21 cellular contexts compared by ENCODE assay signal in the genomic region with DNA sequence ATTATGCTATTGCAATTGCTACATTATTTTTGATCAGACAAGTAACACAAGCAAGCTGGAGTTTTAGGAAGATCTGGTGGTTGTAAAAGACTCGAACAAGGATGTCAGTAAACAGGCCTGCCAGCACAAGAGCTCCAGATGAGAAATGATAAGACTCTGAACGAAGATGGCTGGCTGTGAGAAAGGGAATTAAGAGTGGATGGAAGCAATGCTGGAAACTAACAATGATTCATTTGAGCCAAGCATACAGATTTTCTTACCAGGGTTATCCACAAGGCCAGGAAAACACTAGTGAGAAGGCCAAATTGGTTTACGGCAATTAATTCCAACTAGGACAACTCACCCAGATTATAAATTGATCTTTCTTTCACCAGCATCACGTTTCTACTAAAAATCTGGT. TPM values are rescaled to one million over a fixed set of nuclear protein-coding genes. Genes with fewer than 3 reads are reported as not detected.
DNase-seq lines count a peak whose midpoint lies in the region; ATAC-seq and TF ChIP-seq lines count a peak whose summit lies in the region.
"Had no signal": no experiment of that assay in that cellular context is flagged by ENCODE, and none has a peak within 500 bp of the region (broad histone marks: within the 10 kb centered on the region; RNA-seq: fewer than 3 reads in every experiment).

No MANE protein-coding gene starts in this region.

- no peaks in the 10 kb centered on the region for H3K27me3 Mint-ChIP-seq in osteocyte (ENCODE audit: unreplicated experiment)
- no peaks in the 10 kb centered on the region for H3K27me3 Mint-ChIP-seq in activated CD4-positive, alpha-beta memory T cell treated with anti-CD3 and anti-CD28 coated beads, Interleukin-2, amount 10 ng/mL, durations not matched to agents 7 days and 5 days
- H3K27me3 Mint-ChIP-seq: B cell; CD4-positive, alpha-beta memory T cell had no signal

- ATAC-seq in HG03342 (IDR thresholded peaks at IDR 0.05; ENCODE audit: unreplicated experiment), result no peak
- ATAC-seq: Panc1, Right ventricle myocardium inferior had no signal

- intact Hi-C loops in ascending aorta (cut with DNase I), result no loop called here

- DNase-seq in ELR (ENCODE audit: low read depth), result peak; percentile 61
- DNase-seq in SJSA1 (ENCODE audit: low read depth in 1 of 2, low spot score in 2 of 2), result no peak
- DNase-seq in choroid plexus epithelial cell (ENCODE audit: low read depth), result peak; percentile 53
- DNase-seq in osteocyte (ENCODE audit: extremely low spot score, unreplicated experiment), result no peak
- no peak for DNase-seq in NCI-H69 (lab: John Stamatoyannopoulos, UW)
- no peak for DNase-seq in activated CD4-positive, alpha-beta memory T cell treated with anti-CD3 and anti-CD28 coated beads, Interleukin-2, amount 10 ng/mL, durations not matched to agents 7 days and 5 days
- DNase-seq in ascending aorta (ENCODE audit: low spot score in 2 of 2), result no peak
- DNase-seq: ACHN; CD4-positive, alpha-beta memory T cell; DMS79 treated with DMSO at 0.1 percent for 48 hours; GOT3; MM.1S; NCI-H1105; NCI-H1694 treated with DMSO at 0.1 percent for 48 hours; NCI-H446 treated with DMSO at 0.1 percent for 48 hours; NCI-H774 had no signal

- peaks cover 3% of the 10 kb centered on the region; the same call in 1 of the 2 replicates for H3K36me3 ChIP-seq in SJSA1
- H3K36me3 ChIP-seq in ascending aorta, result no peaks in the 10 kb centered on the region

- no peaks in the 10 kb centered on the region for H3K9me3 ChIP-seq in SJSA1 (replicated peaks)
- H3K9me3 ChIP-seq in ascending aorta, result no peaks in the 10 kb centered on the region

- H3K27ac Mint-ChIP-seq in osteocyte (ENCODE audit: unreplicated experiment), result peak overlapping the region; percentile 40
- H3K27ac Mint-ChIP-seq in activated CD4-positive, alpha-beta memory T cell treated with anti-CD3 and anti-CD28 coated beads, Interleukin-2, amount 10 ng/mL, durations not matched to agents 7 days and 5 days, result no peak overlapping the region
- H3K27ac Mint-ChIP-seq: B cell had no signal

- H3K4me1 Mint-ChIP-seq in osteocyte (ENCODE audit: unreplicated experiment), result peaks cover 41% of the 10 kb centered on the region
- peaks cover 4% of the 10 kb centered on the region for H3K4me1 Mint-ChIP-seq in activated CD4-positive, alpha-beta memory T cell treated with anti-CD3 and anti-CD28 coated beads, Interleukin-2, amount 10 ng/mL, durations not matched to agents 7 days and 5 days

- H3K27ac ChIP-seq in SJSA1, result peak overlapping the region; percentile 53
- no peak overlapping the region for H3K27ac ChIP-seq in ascending aorta
- H3K27ac ChIP-seq: KMS-11 had no signal

- TF ChIP-seq CTCF in choroid plexus epithelial cell (conservative IDR thresholded peaks at IDR 0.05; ENCODE audit: low read depth, low read length) (no peak), osteocyte (IDR thresholded peaks at IDR 0.05) (no peak), ascending aorta (IDR thresholded peaks at IDR 0.05) (no peak)

- H3K4me3 Mint-ChIP-seq in osteocyte (ENCODE audit: unreplicated experiment), result no peak overlapping the region
- no peak overlapping the region for H3K4me3 Mint-ChIP-seq in activated CD4-positive, alpha-beta memory T cell treated with anti-CD3 and anti-CD28 coated beads, Interleukin-2, amount 10 ng/mL, durations not matched to agents 7 days and 5 days
- H3K4me3 Mint-ChIP-seq: B cell; CD4-positive, alpha-beta memory T cell had no signal

- peaks cover 2% of the 10 kb centered on the region for H3K36me3 Mint-ChIP-seq in osteocyte (ENCODE audit: unreplicated experiment)
- peaks cover 4% of the 10 kb centered on the region for H3K36me3 Mint-ChIP-seq in activated CD4-positive, alpha-beta memory T cell treated with anti-CD3 and anti-CD28 coated beads, Interleukin-2, amount 10 ng/mL, durations not matched to agents 7 days and 5 days (ENCODE audit: low read depth)

- POLR2A ChIA-PET in activated CD4-positive, alpha-beta memory T cell treated with anti-CD3 and anti-CD28 coated beads, Interleukin-2, amount 10 ng/mL, durations not matched to agents 7 days and 5 days (lab: Charles Lee), result no interaction called here

- peaks cover 6% of the 10 kb centered on the region for H3K9me3 Mint-ChIP-seq in osteocyte (ENCODE audit: unreplicated experiment)
- H3K9me3 Mint-ChIP-seq in activated CD4-positive, alpha-beta memory T cell treated with anti-CD3 and anti-CD28 coated beads, Interleukin-2, amount 10 ng/mL, durations not matched to agents 7 days and 5 days, result no peaks in the 10 kb centered on the region

- H3K27me3 ChIP-seq in SJSA1 (replicated peaks) (no peaks in the 10 kb centered on the region), ascending aorta (no peaks in the 10 kb centered on the region)

- H3K4me1 ChIP-seq in SJSA1 (replicated peaks) (peaks cover 35% of the 10 kb centered on the region), ascending aorta (peaks cover 0 to 5% of the 10 kb centered on the region in 2 donors)

- no peak overlapping the region for H3K4me3 ChIP-seq in SJSA1
- H3K4me3 ChIP-seq in choroid plexus epithelial cell (ENCODE audit: low read depth, low read length), result no peak overlapping the region
- H3K4me3 ChIP-seq in ascending aorta, result no peak overlapping the region

- CTCF ChIA-PET in activated CD4-positive, alpha-beta memory T cell treated with anti-CD3 and anti-CD28 coated beads, Interleukin-2, amount 10 ng/mL, durations not matched to agents 7 days and 5 days (lab: Charles Lee), result no interaction called here

RNA-seq across cellular contexts. Expression of a gene that starts 54.2 kb away (rescaled TPM):
- 19.6 and 26.0 TPM in 2 replicates for total RNA-seq in SJSA1 (2014; rRNA removed; shearing (Covaris generic))
- total RNA-seq in osteocyte (17.4 and 17.9 TPM in 2 replicates), ascending aorta (4.8 TPM)
- 1 to 10 TPM; 5.3 to 7.7 TPM for total RNA-seq in activated CD4-positive, alpha-beta memory T cell treated with anti-CD3 and anti-CD28 coated beads, Interleukin-2, amount 10 ng/mL, durations not matched to agents 7 days and 5 days

Comparison
In these comparisons a context has a peak if more than half of its experiments do, and no peak if none do; other contexts are left out.
1. DNase-seq: peak in ELR (single experiment) and choroid plexus epithelial cell (single experiment); none in SJSA1 (0 of 2), osteocyte (single experiment), NCI-H69 (single experiment), activated CD4-positive, alpha-beta memory T cell treated with anti-CD3 and anti-CD28 coated beads, Interleukin-2, amount 10 ng/mL, durations not matched to agents 7 days and 5 days (single experiment) and ascending aorta (0 of 2).